ENCODE assay signal across 15 cellular contexts in genomic region chr6:143754204-143754603, GRCh38.
DNase-seq lines count a peak whose midpoint lies in the region; ATAC-seq and TF ChIP-seq lines count a peak whose summit lies in the region.
"Had no signal": no experiment of that assay in that cellular context is flagged by ENCODE, and none has a peak within 500 bp of the region (broad histone marks: within the 10 kb centered on the region; RNA-seq: fewer than 3 reads in every experiment).

No MANE protein-coding gene starts in this region.

- H3K36me3 Mint-ChIP-seq in activated naive CD4-positive, alpha-beta T cell treated with anti-CD3 and anti-CD28 coated beads, Interleukin-2, amount 10 ng/mL, durations not matched to agents 7 days and 5 days: peaks cover 4% of the 10 kb centered on the region

- H2BK5ac ChIP-seq in IMR-90 (ENCODE audit: low read depth, low read length, poor library complexity, severe bottlenecking): no peak overlapping the region

- H3K27me3 Mint-ChIP-seq in activated naive CD4-positive, alpha-beta T cell treated with anti-CD3 and anti-CD28 coated beads, Interleukin-2, amount 10 ng/mL, durations not matched to agents 7 days and 5 days: no peaks in the 10 kb centered on the region

- no peak overlapping the region for H3K23ac ChIP-seq in IMR-90 (ENCODE audit: low read depth, low read length)

- no peak overlapping the region for H3K14ac ChIP-seq in IMR-90 (replicated peaks; ENCODE audit: low read depth, low read length)

- no peak overlapping the region for H3K18ac ChIP-seq in IMR-90 (ENCODE audit: low read depth, low read length)

- TF ChIP-seq RAD21 in IMR-90 (IDR thresholded peaks at IDR 0.05; ENCODE audit: low read length): no peak

- WGBS in IMR-90 (ENCODE audit: extremely low coverage in 2 of 2, insufficient read length in 1 of 2), 2 experiments: 100% methylated on average over 1 of the region's 4 CpGs; no CpG with 5 or more reads in 1 of the 2 experiments
- WGBS in hepatocyte (ENCODE audit: low lambda C conversion rate, missing lambda C conversion rate): 79% methylated on average over 4 of the region's 4 CpGs
- 58% methylated on average over 4 of the region's 4 CpGs for WGBS in smooth muscle cell (ENCODE audit: low lambda C conversion rate)

- H3K27me3 ChIP-seq in IMR-90 (ENCODE audit: control insufficient read depth, insufficient read depth, low read length) (no peaks in the 10 kb centered on the region), hepatocyte (no peaks in the 10 kb centered on the region), smooth muscle cell (ENCODE audit: low read depth) (no peaks in the 10 kb centered on the region)
- H3K27me3 ChIP-seq: Peyer's patch had no signal

- H3F3A ChIP-seq in smooth muscle cell (ENCODE audit: low read depth): peaks cover 15% of the 10 kb centered on the region

- H3K27ac Mint-ChIP-seq in activated naive CD4-positive, alpha-beta T cell treated with anti-CD3 and anti-CD28 coated beads, Interleukin-2, amount 10 ng/mL, durations not matched to agents 7 days and 5 days: no peak overlapping the region

- H3K4me3 ChIP-seq in IMR-90 (ENCODE audit: insufficient read depth, low read depth, low read length) (no peak overlapping the region), hepatocyte (no peak overlapping the region), smooth muscle cell (no peak overlapping the region)
- H3K4me3 ChIP-seq: Peyer's patch had no signal

- H3K4me3 Mint-ChIP-seq in activated naive CD4-positive, alpha-beta T cell treated with anti-CD3 and anti-CD28 coated beads, Interleukin-2, amount 10 ng/mL, durations not matched to agents 7 days and 5 days: no peak overlapping the region

- no peak overlapping the region for H3K4me2 ChIP-seq in IMR-90 (ENCODE audit: low read depth, low read length)
- H3K4me2 ChIP-seq in hepatocyte: no peak overlapping the region
- peak overlapping the region; percentile 64 for H3K4me2 ChIP-seq in smooth muscle cell
- H3K4me2 ChIP-seq: SK-N-SH had no signal

- no peaks in the 10 kb centered on the region for H4K20me1 ChIP-seq in IMR-90 (ENCODE audit: insufficient read depth, low read length)
- no peaks in the 10 kb centered on the region for H4K20me1 ChIP-seq in hepatocyte (ENCODE audit: insufficient read depth, poor library complexity, severe bottlenecking)
- H4K20me1 ChIP-seq in smooth muscle cell (ENCODE audit: low read depth): no peaks in the 10 kb centered on the region

- no peak overlapping the region for H2AFZ ChIP-seq in IMR-90 (replicated peaks; ENCODE audit: low read length, poor library complexity)
- H2AFZ ChIP-seq in hepatocyte: no peak overlapping the region
- no peak overlapping the region for H2AFZ ChIP-seq in smooth muscle cell (ENCODE audit: low read depth)

- peaks cover 2% of the 10 kb centered on the region; the same call in 1 of the 2 replicates for H3K4me1 ChIP-seq in IMR-90 (ENCODE audit: control insufficient read depth, insufficient read depth, low read length)
- peaks cover 25% of the 10 kb centered on the region for H3K4me1 ChIP-seq in hepatocyte (ENCODE audit: insufficient read depth)
- H3K4me1 ChIP-seq in smooth muscle cell (ENCODE audit: low read depth): peaks cover 3% of the 10 kb centered on the region
- H3K4me1 ChIP-seq: Peyer's patch had no signal

- H2BK120ac ChIP-seq in IMR-90 (ENCODE audit: low read depth, low read length): no peak overlapping the region

- no peak overlapping the region for H4K8ac ChIP-seq in IMR-90 (ENCODE audit: low read depth in 2 of 2, low read length in 2 of 2)

- H3K27ac ChIP-seq in IMR-90 (ENCODE audit: insufficient read depth, low read length) (no peak overlapping the region), hepatocyte (peak overlapping the region; percentile 49), smooth muscle cell (ENCODE audit: low read depth) (peak overlapping the region; percentile 91)
- H3K27ac ChIP-seq: C4-2B, Peyer's patch had no signal

- intact Hi-C loops in IMR-90 (cut with micrococcal nuclease): no loop called here

- H2AK5ac ChIP-seq in IMR-90 (ENCODE audit: low read depth, low read length): no peak overlapping the region

- no peak for TF ChIP-seq POLR2A in IMR-90 (IDR thresholded peaks at IDR 0.05; ENCODE audit: low read depth, low read length)

- no peak overlapping the region for H4K5ac ChIP-seq in IMR-90 (ENCODE audit: low read depth, low read length)

- dilution Hi-C loops in IMR-90 (cut with HindIII; ENCODE audit: low sequenced_read_pairs, unreplicated experiment): no loop called here

- CTCF ChIA-PET in IMR-90 (lab: Yijun Ruan, JAX): no interaction called here
- CTCF ChIA-PET in activated naive CD4-positive, alpha-beta T cell treated with anti-CD3 and anti-CD28 coated beads, Interleukin-2, amount 10 ng/mL, durations not matched to agents 7 days and 5 days (lab: Charles Lee): no interaction called here

- H3K9ac ChIP-seq in IMR-90 (ENCODE audit: low read depth, low read length): no peak overlapping the region
- H3K9ac ChIP-seq in smooth muscle cell (ENCODE audit: low read depth): no peak overlapping the region
- H3K9ac ChIP-seq: SK-N-SH had no signal

- no peak for TF ChIP-seq CTCF in IMR-90 (conservative IDR thresholded peaks at IDR 0.05; ENCODE audit: low read depth, low read length)
- no peak for TF ChIP-seq CTCF in hepatocyte (IDR thresholded peaks at IDR 0.05; ENCODE audit: poor library complexity)
- TF ChIP-seq CTCF in smooth muscle cell (IDR thresholded peaks at IDR 0.05; ENCODE audit: borderline replicate concordance, insufficient read depth, poor library complexity, severe bottlenecking): no peak

- no peak for ATAC-seq in IMR-90 (ENCODE audit: low read depth)

- H3K79me2 ChIP-seq in hepatocyte (peaks cover 26% of the 10 kb centered on the region), smooth muscle cell (ENCODE audit: low read depth) (peaks cover 13% of the 10 kb centered on the region)

- H2BK20ac ChIP-seq in IMR-90 (ENCODE audit: low read depth, low read length): no peak overlapping the region

- POLR2A ChIA-PET in IMR-90 (lab: Charles Lee; ENCODE audit: unreplicated experiment): no interaction called here

- H3K9me2 ChIP-seq in hepatocyte (replicated peaks; ENCODE audit: insufficient read depth): no peaks in the 10 kb centered on the region
- H3K9me2 ChIP-seq: SK-N-SH had no signal

- no peaks in the 10 kb centered on the region for H3K9me3 Mint-ChIP-seq in activated naive CD4-positive, alpha-beta T cell treated with anti-CD3 and anti-CD28 coated beads, Interleukin-2, amount 10 ng/mL, durations not matched to agents 7 days and 5 days

- H3K9me1 ChIP-seq in IMR-90 (ENCODE audit: insufficient read depth, low read length): peaks cover 15% of the 10 kb centered on the region

- H3K79me1 ChIP-seq in IMR-90 (ENCODE audit: low read depth in 1 of 2, low read length in 2 of 2): peaks cover 9 to 40% of the 10 kb centered on the region in 2 experiments

- no TSS peak for BruUV-seq in IMR-90 (replicated peaks; lab: Mats Ljungman, UMichigan)

- no peak overlapping the region for H3K4ac ChIP-seq in IMR-90 (ENCODE audit: low read depth, low read length)

- H3K4me1 Mint-ChIP-seq in activated naive CD4-positive, alpha-beta T cell treated with anti-CD3 and anti-CD28 coated beads, Interleukin-2, amount 10 ng/mL, durations not matched to agents 7 days and 5 days: peaks cover 7% of the 10 kb centered on the region

- 0 out of 2 replicates have a peak overlapping the region, but pooled peaks have one; percentile 23 for H4K91ac ChIP-seq in IMR-90 (ENCODE audit: insufficient read depth, low read depth, low read length)

- no peak overlapping the region for H3K56ac ChIP-seq in IMR-90 (ENCODE audit: extremely low read depth, insufficient read depth, low read length)

- no peak for DNase-seq in IMR-90
- DNase-seq in amniotic epithelial cell (ENCODE audit: low read depth): peak; percentile 48
- DNase-seq in hepatocyte (ENCODE audit: low spot score): no peak
- DNase-seq in smooth muscle cell (lab: John Stamatoyannopoulos, UW; ENCODE audit: unreplicated experiment): no peak
- DNase-seq in HT-29 (ENCODE audit: low spot score): no peak
- DNase-seq in GM19240 (ENCODE audit: insufficient read length, low spot score): no peak
- DNase-seq in activated naive CD4-positive, alpha-beta T cell treated with anti-CD3 and anti-CD28 coated beads, Interleukin-2, amount 10 ng/mL, durations not matched to agents 7 days and 5 days: no peak
- DNase-seq: ACHN, AML-193, H7, NCI-H1694 treated with DMSO at 0.1 percent for 48 hours, Peyer's patch, SHP77, SK-N-SH had no signal

- H2BK15ac ChIP-seq in IMR-90 (ENCODE audit: low read depth, low read length): no peak overlapping the region

- no peak overlapping the region for H2AK9ac ChIP-seq in IMR-90 (replicated peaks; ENCODE audit: low read depth, low read length, poor library complexity)

- no peaks in the 10 kb centered on the region for H3K9me3 ChIP-seq in IMR-90 (ENCODE audit: control insufficient read depth, insufficient read depth, low read length)
- H3K9me3 ChIP-seq in hepatocyte (ENCODE audit: low read depth): no peaks in the 10 kb centered on the region
- H3K9me3 ChIP-seq in smooth muscle cell (replicated peaks; ENCODE audit: low read depth): no peaks in the 10 kb centered on the region
- H3K9me3 ChIP-seq: Peyer's patch, SK-N-SH had no signal

- H3K36me3 ChIP-seq in IMR-90 (ENCODE audit: control insufficient read depth, insufficient read depth, low read length): peaks cover 21% of the 10 kb centered on the region
- no peaks in the 10 kb centered on the region for H3K36me3 ChIP-seq in hepatocyte (replicated peaks; ENCODE audit: insufficient read depth, low read depth)
- H3K36me3 ChIP-seq in smooth muscle cell (ENCODE audit: low read depth): no peaks in the 10 kb centered on the region

- in situ Hi-C loops in IMR-90 (cut with MboI; ENCODE audit: low sequenced_read_pairs): no loop called here

TF ChIP-seq in IMR-90, 13 proteins besides CTCF, POLR2A, EP300 and RAD21:
- TF ChIP-seq MXI1 (IDR thresholded peaks at IDR 0.05; ENCODE audit: borderline replicate concordance, low read depth, low read length): no peak
TF ChIP-seq in IMR-90: peak in this region for 0.
